20 cellular contexts compared by ENCODE assay signal in the genomic region with DNA sequence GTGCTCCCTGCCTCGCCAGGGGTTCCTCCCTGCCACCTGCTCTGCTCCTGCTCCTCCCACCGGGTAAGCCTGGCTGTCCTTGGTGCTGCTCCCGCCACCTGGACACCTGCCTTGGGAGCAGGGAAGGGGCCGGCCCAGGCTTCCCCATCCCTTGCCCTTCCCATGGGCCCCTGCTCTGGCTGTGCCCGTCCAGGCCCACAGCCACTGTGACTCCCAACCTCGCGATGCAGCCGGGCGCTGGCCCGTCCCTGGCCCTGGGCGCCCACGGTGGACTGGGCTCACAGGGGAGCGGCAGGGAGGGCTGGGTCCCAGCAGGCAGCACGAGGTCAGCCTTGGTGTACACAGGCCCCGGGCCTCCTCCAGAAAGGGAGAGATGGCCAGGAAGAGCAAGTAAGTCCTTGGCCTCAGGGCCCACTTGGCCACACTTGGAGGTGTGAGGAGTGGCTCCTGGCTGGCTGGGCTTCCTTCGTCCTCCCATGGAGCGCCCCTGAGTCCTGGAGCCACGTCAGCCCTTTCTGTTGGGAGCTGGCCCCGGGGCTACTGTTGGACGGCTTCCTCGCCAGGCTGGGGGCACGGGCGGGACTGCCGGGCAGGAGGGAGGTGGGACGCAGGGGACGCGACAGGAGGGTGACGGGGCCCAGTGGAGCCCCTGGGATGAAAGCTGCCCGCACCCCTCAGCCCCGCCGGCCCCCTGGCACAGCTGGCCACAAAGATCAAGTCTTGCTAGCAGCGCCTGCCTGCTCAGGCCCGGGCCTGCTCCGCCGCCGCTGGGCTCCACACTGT. TPM values are rescaled to one million over a fixed set of nuclear protein-coding genes. Genes with fewer than 3 reads are reported as not detected.
DNase-seq lines count a peak whose midpoint lies in the region; ATAC-seq, FAIRE-seq and TF ChIP-seq lines count a peak whose summit lies in the region.
"Had no signal": no experiment of that assay in that cellular context is flagged by ENCODE, and none has a peak within 500 bp of the region (broad histone marks: within the 10 kb centered on the region; RNA-seq: fewer than 3 reads in every experiment).

No MANE protein-coding gene starts in this region.

- no peak overlapping the region for H3K9ac ChIP-seq in kidney (ENCODE audit: low read length in 2 of 2)

- peaks cover 0 to 2% of the 10 kb centered on the region in 2 donors for H3K36me3 ChIP-seq in kidney (ENCODE audit: control insufficient read depth in 1 of 2, insufficient read depth in 2 of 2, low read length in 2 of 2)
- H3K36me3 ChIP-seq: cardiac muscle cell had no signal

- no peak overlapping the region for H3K4me3 ChIP-seq in kidney (ENCODE audit: low read length in 2 of 2)
- H3K4me3 ChIP-seq: cardiac muscle cell had no signal

- peak; percentile 43 for DNase-seq in ELF-1 (ENCODE audit: low read depth, low spot score)
- peak; percentile 60 for DNase-seq in G401 (ENCODE audit: low spot score)
- DNase-seq in RWPE1 (ENCODE audit: low spot score), result no peak
- DNase-seq in kidney, result peak; percentile 75
- no peak for DNase-seq in HPDE6-E6E7 (ENCODE audit: extremely low spot score)
- DNase-seq: activated CD4-positive, alpha-beta T cell treated with anti-CD3 and anti-CD28 coated beads, Interleukin-2, amount 50 U/mL, for 48 hours; activated CD4-positive, CD25-positive, alpha-beta regulatory T cell; activated CD8-positive, alpha-beta memory T cell treated with anti-CD3 and anti-CD28 coated beads, Interleukin-2, amount 50 U/mL, for 48 hours; aorta; GOT3; NCI-H1092 treated with DMSO at 0.1 percent for 48 hours; NCI-H2081 treated with DMSO at 0.1 percent for 48 hours; NCI-H69; T1000 had no signal

- no peak for FAIRE-seq in kidney (lab: Jason Lieb, UNC)
- FAIRE-seq: D721Med had no signal

- in situ Hi-C loops in G401 (cut with HindIII; ENCODE audit: low sequenced_read_pairs), result no loop called here

- H3K9me3 ChIP-seq in kidney (ENCODE audit: control insufficient read depth in 1 of 2, low read length in 2 of 2), result no peaks in the 10 kb centered on the region

- POLR2A ChIA-PET in RWPE1 (lab: Yijun Ruan, JAX; ENCODE audit: low non-redundant PET), result no interaction called here

- CTCF ChIA-PET in RWPE1 (lab: Yijun Ruan, JAX), result interaction anchor here (0.6 to 4.0 kb wide), 5 partner anchors 67 to 311 kb away, joined by 3 to 70 read pairs (median 4); no protein-coding TSS in a partner anchor

- H3K4me1 ChIP-seq in kidney (ENCODE audit: control insufficient read depth in 1 of 2, insufficient read depth in 1 of 2, low read depth in 1 of 2, low read length in 2 of 2), result no peaks in the 10 kb centered on the region

- TF ChIP-seq CTCF in RWPE1 (conservative IDR thresholded peaks at IDR 0.05; ENCODE audit: low read depth) (no peak), kidney (IDR thresholded peaks at IDR 0.05; ENCODE audit: borderline replicate concordance, extremely low read depth, insufficient read depth) (no peak)

- ATAC-seq in GM18867 (IDR thresholded peaks at IDR 0.05; ENCODE audit: unreplicated experiment), result no peak
- ATAC-seq in HG03571 (IDR thresholded peaks at IDR 0.05; ENCODE audit: unreplicated experiment), result no peak
- ATAC-seq: activated naive CD4-positive, alpha-beta T cell treated with anti-CD3 and anti-CD28 coated beads, Interleukin-2, amount 50 U/mL, for 72 hours; activated T-helper 17 cell treated with anti-CD3 and anti-CD28 coated beads, Interleukin-2, amount 50 U/mL, for 72 hours had no signal

- intact Hi-C loops in kidney (cut with DNase I), result loop anchor here (5.0 kb wide), 1 partner anchor 302 kb away; no protein-coding TSS in a partner anchor

- peak overlapping the region; percentile 61 for H3K27ac ChIP-seq in RWPE1
- no peak overlapping the region for H3K27ac ChIP-seq in kidney (ENCODE audit: low read depth in 2 of 2, low read length in 2 of 2)
- H3K27ac ChIP-seq: cardiac muscle cell had no signal

RNA-seq across cellular contexts. Expression of a gene that starts 15.3 kb away (rescaled TPM):
- total RNA-seq in G401 (2014; rRNA removed; shearing (Covaris generic)), result 13.2 and 17.1 TPM in 2 replicates
- total RNA-seq in kidney, result 49.3 TPM
- 14.3 TPM for polyA plus RNA-seq in kidney (ENCODE audit: insufficient read depth, low read depth, low replicate concordance)

Comparison
In these comparisons a context has a peak if more than half of its experiments do, and no peak if none do; other contexts are left out.
1. DNase-seq: peak in ELF-1 (single experiment), G401 (single experiment) and kidney (single experiment); none in RWPE1 (single experiment) and HPDE6-E6E7 (single experiment).